ENCODE assay signal across 1 cellular context in genomic region chr16:87541882-87542234, GRCh38.
TF ChIP-seq lines count a peak whose summit lies in the region.

No MANE protein-coding gene starts in this region.

TF ChIP-seq in HEK293, 187 proteins besides CTCF, POLR2A, EP300 and RAD21 (continued from another document):
- no peak for TF ChIP-seq ZBTB49 (tag by site-specific recombination; IDR thresholded peaks at IDR 0.05; ENCODE audit: low read depth)
- no peak for TF ChIP-seq ZNF561 (tag by site-specific recombination; IDR thresholded peaks at IDR 0.05; ENCODE audit: borderline replicate concordance)
- 0 out of 2 replicates have a peak, but pooled peaks have one; percentile 5 for TF ChIP-seq EGR2 (tag by site-specific recombination; IDR thresholded peaks at IDR 0.05; ENCODE audit: low read depth)
- peak; percentile 77 for TF ChIP-seq WT1 (tag by site-specific recombination; IDR thresholded peaks at IDR 0.05)
- peak; percentile 65; the same call in 1 of the 2 replicates for TF ChIP-seq GLIS1 (tag by site-specific recombination; IDR thresholded peaks at IDR 0.05)
- no peak for TF ChIP-seq ZNF792 (tag by site-specific recombination; IDR thresholded peaks at IDR 0.05)
- TF ChIP-seq ZNF112 (tag by site-specific recombination; IDR thresholded peaks at IDR 0.05): no peak
- peak; percentile 34; the same call in 1 of the 2 replicates for TF ChIP-seq KLF9 (tag by site-specific recombination; IDR thresholded peaks at IDR 0.05; ENCODE audit: low read depth)
- peak; percentile 83 for TF ChIP-seq ZIC2 (tag by site-specific recombination; IDR thresholded peaks at IDR 0.05)
- no peak for TF ChIP-seq ZNF292 (tag by site-specific recombination; IDR thresholded peaks at IDR 0.05; ENCODE audit: borderline replicate concordance, low read depth)
- TF ChIP-seq ZNF626 (tag by site-specific recombination; IDR thresholded peaks at IDR 0.05): 0 out of 2 replicates have a peak, but pooled peaks have one; percentile 2
